9 cellular contexts compared by ENCODE assay signal in genomic region chr7:18087031-18087686, GRCh38. TPM values are rescaled to one million over a fixed set of nuclear protein-coding genes. Genes with fewer than 3 reads are reported as not detected.
A peak's percentile ranks its signal among the peaks of the same experiment; 100 is the strongest.
DNase-seq lines count a peak whose midpoint lies in the region; ATAC-seq and TF ChIP-seq lines count a peak whose summit lies in the region.
"Had no signal": no experiment of that assay in that cellular context is flagged by ENCODE, and none has a peak within 500 bp of the region (broad histone marks: within the 10 kb centered on the region; RNA-seq: fewer than 3 reads in every experiment).

No MANE protein-coding gene starts in this region.

- no peak overlapping the region for H3K27ac ChIP-seq in skeletal muscle tissue (ENCODE audit: low read depth, low read length)

- POLR2A ChIA-PET in AG04449 (lab: Yijun Ruan, JAX) = no interaction called here

- peak; percentile 18 for ATAC-seq in HG02885 (IDR thresholded peaks at IDR 0.05; ENCODE audit: poor library complexity, unreplicated experiment)
- no peak for ATAC-seq in activated naive CD8-positive, alpha-beta T cell treated with anti-CD3 and anti-CD28 coated beads, Interleukin-2, amount 50 U/mL, for 24 hours
- ATAC-seq in GM21825 (IDR thresholded peaks at IDR 0.05; ENCODE audit: unreplicated experiment) = no peak
- no peak for ATAC-seq in HG02973 (IDR thresholded peaks at IDR 0.05; ENCODE audit: unreplicated experiment)
- ATAC-seq: GM12878 had no signal

- peaks cover 8% of the 10 kb centered on the region for H3K9me3 Mint-ChIP-seq in activated naive CD8-positive, alpha-beta T cell treated with anti-CD3 and anti-CD28 coated beads, Interleukin-2, amount 50 U/mL, for 24 hours

- no peak overlapping the region for H3K27ac Mint-ChIP-seq in activated naive CD8-positive, alpha-beta T cell treated with anti-CD3 and anti-CD28 coated beads, Interleukin-2, amount 50 U/mL, for 24 hours

- peaks cover 41% of the 10 kb centered on the region for H3K27me3 Mint-ChIP-seq in activated naive CD8-positive, alpha-beta T cell treated with anti-CD3 and anti-CD28 coated beads, Interleukin-2, amount 50 U/mL, for 24 hours

- H3K4me1 Mint-ChIP-seq in activated naive CD8-positive, alpha-beta T cell treated with anti-CD3 and anti-CD28 coated beads, Interleukin-2, amount 50 U/mL, for 24 hours = peaks cover 4% of the 10 kb centered on the region

- no peaks in the 10 kb centered on the region for H3K36me3 ChIP-seq in iPS-15b (ENCODE audit: control insufficient read depth, insufficient read depth, low read length)
- no peaks in the 10 kb centered on the region for H3K36me3 ChIP-seq in skeletal muscle tissue (ENCODE audit: control insufficient read depth in 3 of 3, insufficient read depth in 3 of 3, low read length in 3 of 3)

- no peak for TF ChIP-seq CTCF in AG04449 (IDR thresholded peaks at IDR 0.05; ENCODE audit: insufficient read depth, low read length, missing control alignments)

- H3K9me3 ChIP-seq in iPS-15b (ENCODE audit: control insufficient read depth, insufficient read depth, low read length) (no peaks in the 10 kb centered on the region), skeletal muscle tissue (ENCODE audit: control insufficient read depth in 3 of 3, low read length in 3 of 3) (peaks cover 0 to 2% (median 0%) of the 10 kb centered on the region in 3 donors)

- peak overlapping the region; percentile 53 for H3K4me3 ChIP-seq in AG04449 (ENCODE audit: low read depth, low read length)
- peak overlapping the region; percentile 61 for H3K4me3 ChIP-seq in iPS-15b (ENCODE audit: low read depth, low read length)
- peak overlapping the region; percentile 62 to 71 (median 65) for H3K4me3 ChIP-seq in skeletal muscle tissue (ENCODE audit: low read length in 3 of 3)
- H3K4me3 ChIP-seq: GM12878 had no signal

- DNase-seq in AG04449 (ENCODE audit: low read depth, low spot score) (no peak), MV-4-11 (lab: John Stamatoyannopoulos, UW) (no peak)
- no peak for DNase-seq in activated naive CD8-positive, alpha-beta T cell treated with anti-CD3 and anti-CD28 coated beads, Interleukin-2, amount 50 U/mL, for 24 hours

- H3K4me3 Mint-ChIP-seq in activated naive CD8-positive, alpha-beta T cell treated with anti-CD3 and anti-CD28 coated beads, Interleukin-2, amount 50 U/mL, for 24 hours = peak overlapping the region; percentile 48

- H3K4me1 ChIP-seq in iPS-15b (ENCODE audit: control insufficient read depth, insufficient read depth, low read length) (no peaks in the 10 kb centered on the region), skeletal muscle tissue (ENCODE audit: control insufficient read depth in 3 of 3, insufficient read depth in 3 of 3, low read length in 3 of 3) (peaks cover 4 to 11% (median 8%) of the 10 kb centered on the region in 3 donors)

- no peaks in the 10 kb centered on the region for H3K36me3 Mint-ChIP-seq in activated naive CD8-positive, alpha-beta T cell treated with anti-CD3 and anti-CD28 coated beads, Interleukin-2, amount 50 U/mL, for 24 hours (ENCODE audit: low read depth)

- CTCF ChIA-PET in AG04449 (lab: Yijun Ruan, JAX) = no interaction called here

- H3K9ac ChIP-seq in iPS-15b (ENCODE audit: low read depth, low read length) (no peak overlapping the region), skeletal muscle tissue (ENCODE audit: low read depth in 1 of 3, low read length in 3 of 3) (peak overlapping the region in 2 of 3 donors; percentile 25 to 50)

- H3K27me3 ChIP-seq in iPS-15b (ENCODE audit: control insufficient read depth, insufficient read depth, low read length) = peaks cover 35% of the 10 kb centered on the region
- peaks cover 8 to 16% (median 10%) of the 10 kb centered on the region in 3 donors for H3K27me3 ChIP-seq in skeletal muscle tissue (ENCODE audit: control insufficient read depth in 3 of 3, insufficient read depth in 3 of 3, low read length in 3 of 3)

RNA-seq across cellular contexts. Expression of gene PRPS1L1, which starts 59.5 kb away (rescaled TPM):
- total RNA-seq in skeletal muscle tissue = not detected
- total RNA-seq: GM12878 had no signal
